In genomic region chr5:137236266-137236665, GRCh38 we compare ENCODE assay signal across 22 cellular contexts.
DNase-seq lines count a peak whose midpoint lies in the region; ATAC-seq, FAIRE-seq and TF ChIP-seq lines count a peak whose summit lies in the region.
"Had no signal": no experiment of that assay in that cellular context is flagged by ENCODE, and none has a peak within 500 bp of the region (broad histone marks: within the 10 kb centered on the region; RNA-seq: fewer than 3 reads in every experiment).

No MANE protein-coding gene starts in this region.

- H3K36me3 Mint-ChIP-seq in osteocyte (ENCODE audit: unreplicated experiment) = peaks cover 2% of the 10 kb centered on the region
- H3K36me3 Mint-ChIP-seq: CD8-positive, alpha-beta memory T cell had no signal

- H3K4me1 Mint-ChIP-seq in osteocyte (ENCODE audit: unreplicated experiment) = peaks cover 1% of the 10 kb centered on the region
- H3K4me1 Mint-ChIP-seq: CD8-positive, alpha-beta memory T cell had no signal

- intact Hi-C loops in PC-3 (cut with micrococcal nuclease) = no loop called here
- intact Hi-C loops in mammary epithelial cell (cut with micrococcal nuclease) = no loop called here

- POLR2A ChIA-PET in PC-3 (lab: Charles Lee; ENCODE audit: unreplicated experiment) = no interaction called here

- H3K4me3 ChIP-seq in AG10803 (ENCODE audit: low read length) (no peak overlapping the region), PC-3 (ENCODE audit: low read length) (no peak overlapping the region), mammary epithelial cell (replicated peaks in 1 of 3; ENCODE audit: insufficient read depth in 1 of 3, low read depth in 2 of 3, low read length in 3 of 3) (no peak overlapping the region), keratinocyte (ENCODE audit: control insufficient read depth in 2 of 3, extremely low read depth in 1 of 3, insufficient read depth in 2 of 3, low read depth in 1 of 3, low read length in 3 of 3) (no peak overlapping the region)

- H3K9me1 ChIP-seq in keratinocyte (ENCODE audit: control insufficient read depth, extremely low read depth, insufficient read depth, low read length) = no peaks in the 10 kb centered on the region

- H3K9me3 Mint-ChIP-seq in osteocyte (ENCODE audit: unreplicated experiment) = peaks cover 3% of the 10 kb centered on the region

- no peak overlapping the region for H3K4me2 ChIP-seq in PC-3 (ENCODE audit: low read length)
- H3K4me2 ChIP-seq in mammary epithelial cell (ENCODE audit: insufficient read depth, low read depth, low read length) = no peak overlapping the region
- peak overlapping the region; percentile 49 for H3K4me2 ChIP-seq in keratinocyte (ENCODE audit: control insufficient read depth, extremely low read depth, insufficient read depth, low read depth, low read length)

- no peaks in the 10 kb centered on the region for H3K27me3 Mint-ChIP-seq in osteocyte (ENCODE audit: unreplicated experiment)

- H3K79me2 ChIP-seq in PC-3 (ENCODE audit: low read length) (no peaks in the 10 kb centered on the region), mammary epithelial cell (ENCODE audit: insufficient read depth, low read length) (no peaks in the 10 kb centered on the region), keratinocyte (ENCODE audit: control insufficient read depth, insufficient read depth, low read length) (no peaks in the 10 kb centered on the region)

- dilution Hi-C loops in mammary epithelial cell (cut with HindIII; ENCODE audit: low sequenced_read_pairs) (no loop called here), keratinocyte (cut with MboI; ENCODE audit: extremely low pct_ligation_motif_present, low sequenced_read_pairs) (no loop called here)

- WGBS in mammary epithelial cell (ENCODE audit: low coverage, missing lambda C conversion rate) = 63% methylated on average over 2 of the region's 2 CpGs

- H3K27me3 ChIP-seq in PC-3 (ENCODE audit: low read length) (no peaks in the 10 kb centered on the region), mammary epithelial cell (ENCODE audit: insufficient read depth, low read length) (no peaks in the 10 kb centered on the region), keratinocyte (ENCODE audit: control insufficient read depth, extremely low read depth, insufficient read depth, low read length) (no peaks in the 10 kb centered on the region)

- no peaks in the 10 kb centered on the region for H3K9me3 ChIP-seq in PC-3 (ENCODE audit: low read length)
- H3K9me3 ChIP-seq in mammary epithelial cell (replicated peaks; ENCODE audit: insufficient read depth, low read length) = no peaks in the 10 kb centered on the region
- no peaks in the 10 kb centered on the region for H3K9me3 ChIP-seq in keratinocyte (ENCODE audit: control insufficient read depth, low read depth, low read length)

- no peak overlapping the region for H3K4me3 Mint-ChIP-seq in osteocyte (ENCODE audit: unreplicated experiment)
- H3K4me3 Mint-ChIP-seq: CD8-positive, alpha-beta memory T cell had no signal

- no peaks in the 10 kb centered on the region for H3K36me3 ChIP-seq in PC-3 (ENCODE audit: low read depth, low read length)
- no peaks in the 10 kb centered on the region for H3K36me3 ChIP-seq in mammary epithelial cell (ENCODE audit: insufficient read depth, low read length)
- no peaks in the 10 kb centered on the region for H3K36me3 ChIP-seq in keratinocyte (ENCODE audit: control insufficient read depth in 2 of 2, extremely low read depth in 1 of 2, insufficient read depth in 2 of 2, low read length in 2 of 2)

- no peak for ATAC-seq in PC-3
- ATAC-seq in HG03457 (IDR thresholded peaks at IDR 0.05; ENCODE audit: unreplicated experiment) = no peak
- no peak for ATAC-seq in HG02884 (IDR thresholded peaks at IDR 0.05; ENCODE audit: unreplicated experiment)
- ATAC-seq: SK-N-SH treated with all-trans-retinoic acid at 6 μM for 48 hours had no signal

- H3K4me1 ChIP-seq in PC-3 (ENCODE audit: insufficient read depth, low read length) (peaks cover 54% of the 10 kb centered on the region), mammary epithelial cell (ENCODE audit: insufficient read depth, low read length) (peaks cover 39% of the 10 kb centered on the region), keratinocyte (ENCODE audit: control insufficient read depth, extremely low read depth, insufficient read depth, low read length) (peaks cover 41% of the 10 kb centered on the region)

- CTCF ChIA-PET in PC-3 (lab: Charles Lee) = no interaction called here
- CTCF ChIA-PET in mammary epithelial cell (lab: Charles Lee; ENCODE audit: low non-redundant PET) = no interaction called here

- no peaks in the 10 kb centered on the region for H3K9me2 ChIP-seq in PC-3 (replicated peaks; ENCODE audit: low read length)

- no peaks in the 10 kb centered on the region for H3F3A ChIP-seq in PC-3 (ENCODE audit: low read length, unreplicated experiment)

- no peak overlapping the region for H3K27ac Mint-ChIP-seq in osteocyte (ENCODE audit: unreplicated experiment)
- H3K27ac Mint-ChIP-seq: CD8-positive, alpha-beta memory T cell had no signal

- in situ Hi-C loops in mammary epithelial cell (cut with MboI; ENCODE audit: low sequenced_read_pairs in 2 of 2) = no loop called here

- H3K9ac ChIP-seq in PC-3 (ENCODE audit: low read length) = peak overlapping the region; percentile 53; the same call in 1 of the 2 replicates
- no peak overlapping the region for H3K9ac ChIP-seq in mammary epithelial cell (ENCODE audit: insufficient read depth, low read length)
- no peak overlapping the region for H3K9ac ChIP-seq in keratinocyte (ENCODE audit: control insufficient read depth, extremely low read depth, insufficient read depth, low read length)

- BruUV-seq in PC-3 (replicated peaks; lab: Mats Ljungman, UMichigan) (no TSS peak), mammary epithelial cell (replicated peaks; lab: Mats Ljungman, UMichigan) (no TSS peak)

- DNase-seq in AG10803 (ENCODE audit: low read depth) (peak; percentile 54), PC-3 (no peak), mammary epithelial cell (no peak), keratinocyte (ENCODE audit: low read depth, low spot score) (no peak), osteocyte (ENCODE audit: extremely low spot score, unreplicated experiment) (no peak)
- DNase-seq in activated CD4-positive, CD25-positive, alpha-beta regulatory T cell (lab: John Stamatoyannopoulos, UW) = no peak
- DNase-seq: 8988T; Calu3; CD8-positive, alpha-beta memory T cell; DMS153; KG1; NCI-H1105; NCI-H2029 treated with DMSO at 0.1 percent for 48 hours; NCI-H2171; NCI-H345; NCI-H524 treated with DMSO at 0.1 percent for 48 hours; RPMI8226 had no signal

- H3K27ac ChIP-seq in PC-3 (ENCODE audit: low read length) (peak overlapping the region; percentile 93), mammary epithelial cell (ENCODE audit: insufficient read depth, low read depth, low read length) (peak overlapping the region; percentile 82), keratinocyte (ENCODE audit: control insufficient read depth, insufficient read depth, low read length) (peak overlapping the region; percentile 81)
- H3K27ac ChIP-seq: C4-2B had no signal

- H2AFZ ChIP-seq in PC-3 (ENCODE audit: low read length) (no peak overlapping the region), mammary epithelial cell (ENCODE audit: low read depth, low read length) (peak overlapping the region; percentile 6), keratinocyte (ENCODE audit: control insufficient read depth, low read length) (no peak overlapping the region)

- FAIRE-seq in keratinocyte (lab: Jason Lieb, UNC) = no peak
- FAIRE-seq: G401.6 had no signal

- H4K20me1 ChIP-seq in PC-3 (ENCODE audit: low read length) (no peaks in the 10 kb centered on the region), mammary epithelial cell (ENCODE audit: insufficient read depth, low read length) (no peaks in the 10 kb centered on the region), keratinocyte (ENCODE audit: control insufficient read depth, extremely low read depth, insufficient read depth, low read length) (no peaks in the 10 kb centered on the region)

- TF ChIP-seq CTCF in AG10803 (conservative IDR thresholded peaks at IDR 0.05; ENCODE audit: low read length) (no peak), PC-3 (conservative IDR thresholded peaks at IDR 0.05; ENCODE audit: low read depth, low read length) (no peak), mammary epithelial cell (conservative IDR thresholded peaks at IDR 0.05 in 1 of 2, IDR thresholded peaks at IDR 0.05 in 1 of 2; ENCODE audit: extremely low read depth in 1 of 2, insufficient read depth in 1 of 2, low read depth in 1 of 2, low read length in 2 of 2) (no peak), keratinocyte (optimal IDR thresholded peaks at IDR 0.05 in 1 of 3, IDR thresholded peaks at IDR 0.05 in 1 of 3, conservative IDR thresholded peaks at IDR 0.05 in 1 of 3; ENCODE audit: extremely low read depth in 1 of 3, insufficient read depth in 2 of 3, low read length in 3 of 3) (no peak), osteocyte (IDR thresholded peaks at IDR 0.05) (no peak)
